1 cellular context compared by ENCODE assay signal in the genomic region with DNA sequence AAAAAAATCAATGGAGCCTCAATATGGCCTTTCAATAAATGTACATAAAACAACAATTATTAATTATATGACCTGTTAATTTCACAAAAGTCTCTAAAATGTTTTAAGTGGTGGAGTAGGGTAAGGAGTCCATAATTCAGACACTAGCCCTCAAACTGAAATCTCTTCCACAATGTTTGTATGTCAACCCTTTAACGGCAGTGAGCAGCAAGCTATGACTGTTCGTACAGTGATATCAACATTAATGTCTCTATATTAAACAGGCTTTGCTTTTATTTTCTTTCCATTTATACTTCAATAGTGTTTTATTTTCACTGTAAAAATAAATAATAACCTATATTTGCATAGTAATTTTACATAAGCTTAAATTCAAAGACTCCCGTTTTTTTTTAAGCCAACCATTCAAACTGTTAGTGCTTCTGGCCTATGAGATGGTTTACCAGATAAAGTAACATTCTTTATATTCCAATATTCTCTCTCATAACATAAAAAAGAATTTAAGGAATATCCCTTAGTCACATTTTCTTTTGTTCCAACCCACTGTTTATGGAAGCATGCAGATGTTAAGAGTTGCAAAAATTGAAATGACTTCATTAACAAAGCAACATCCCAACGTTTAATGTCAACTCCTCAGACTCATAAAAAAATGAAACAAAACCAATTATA.
TF ChIP-seq lines count a peak whose summit lies in the region.

No MANE protein-coding gene starts in this region.

TF ChIP-seq in K562, 482 proteins besides CTCF, POLR2A, EP300 and RAD21 (continued from another document):
- TF ChIP-seq, protein P1, sequence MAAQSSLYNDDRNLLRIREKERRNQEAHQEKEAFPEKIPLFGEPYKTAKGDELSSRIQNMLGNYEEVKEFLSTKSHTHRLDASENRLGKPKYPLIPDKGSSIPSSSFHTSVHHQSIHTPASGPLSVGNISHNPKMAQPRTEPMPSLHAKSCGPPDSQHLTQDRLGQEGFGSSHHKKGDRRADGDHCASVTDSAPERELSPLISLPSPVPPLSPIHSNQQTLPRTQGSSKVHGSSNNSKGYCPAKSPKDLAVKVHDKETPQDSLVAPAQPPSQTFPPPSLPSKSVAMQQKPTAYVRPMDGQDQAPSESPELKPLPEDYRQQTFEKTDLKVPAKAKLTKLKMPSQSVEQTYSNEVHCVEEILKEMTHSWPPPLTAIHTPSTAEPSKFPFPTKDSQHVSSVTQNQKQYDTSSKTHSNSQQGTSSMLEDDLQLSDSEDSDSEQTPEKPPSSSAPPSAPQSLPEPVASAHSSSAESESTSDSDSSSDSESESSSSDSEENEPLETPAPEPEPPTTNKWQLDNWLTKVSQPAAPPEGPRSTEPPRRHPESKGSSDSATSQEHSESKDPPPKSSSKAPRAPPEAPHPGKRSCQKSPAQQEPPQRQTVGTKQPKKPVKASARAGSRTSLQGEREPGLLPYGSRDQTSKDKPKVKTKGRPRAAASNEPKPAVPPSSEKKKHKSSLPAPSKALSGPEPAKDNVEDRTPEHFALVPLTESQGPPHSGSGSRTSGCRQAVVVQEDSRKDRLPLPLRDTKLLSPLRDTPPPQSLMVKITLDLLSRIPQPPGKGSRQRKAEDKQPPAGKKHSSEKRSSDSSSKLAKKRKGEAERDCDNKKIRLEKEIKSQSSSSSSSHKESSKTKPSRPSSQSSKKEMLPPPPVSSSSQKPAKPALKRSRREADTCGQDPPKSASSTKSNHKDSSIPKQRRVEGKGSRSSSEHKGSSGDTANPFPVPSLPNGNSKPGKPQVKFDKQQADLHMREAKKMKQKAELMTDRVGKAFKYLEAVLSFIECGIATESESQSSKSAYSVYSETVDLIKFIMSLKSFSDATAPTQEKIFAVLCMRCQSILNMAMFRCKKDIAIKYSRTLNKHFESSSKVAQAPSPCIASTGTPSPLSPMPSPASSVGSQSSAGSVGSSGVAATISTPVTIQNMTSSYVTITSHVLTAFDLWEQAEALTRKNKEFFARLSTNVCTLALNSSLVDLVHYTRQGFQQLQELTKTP (IDR thresholded peaks at IDR 0.05; ENCODE audit: low read depth in 1 of 2, partially characterized antibody in 2 of 2), result peak in 1 of 2 experiments; percentile 3
TF ChIP-seq in K562: peak in this region for 1.
